Comparison of ENCODE assay signal across 28 cellular contexts in the genomic region with DNA sequence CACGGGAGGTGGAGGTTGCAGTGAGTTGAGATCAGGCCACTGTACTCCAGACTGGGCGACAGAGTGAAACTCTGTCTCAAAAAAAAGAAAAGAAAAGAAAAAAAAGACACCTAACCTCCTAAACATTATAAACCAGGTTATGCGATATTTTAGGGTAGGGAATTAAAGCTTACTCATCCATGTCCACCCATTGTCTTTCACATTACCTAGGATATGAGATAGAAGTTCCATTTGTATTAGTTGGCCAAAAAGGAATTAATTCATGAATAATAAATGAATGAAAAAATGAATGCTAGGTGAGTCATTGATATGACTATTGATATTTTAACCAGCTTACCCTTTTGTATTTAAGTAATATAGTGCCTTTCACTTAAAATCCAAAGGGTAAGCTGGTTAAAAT.
"Had no signal": no experiment of that assay in that cellular context is flagged by ENCODE, and none has a peak within 500 bp of the region (broad histone marks: within the 10 kb centered on the region; RNA-seq: fewer than 3 reads in every experiment).

No MANE protein-coding gene starts in this region.

- H3K9ac ChIP-seq: KMS-11 had no signal

- H3K9me3 ChIP-seq: MG63, Peyer's patch had no signal

- H3K4me2 ChIP-seq: KMS-11 had no signal

- H3K4me3 ChIP-seq: MG63, Peyer's patch had no signal

- H3K27me3 ChIP-seq: MG63, Peyer's patch had no signal

- H3K4me1 ChIP-seq: Peyer's patch had no signal

- H3K27ac ChIP-seq: KMS-11, Peyer's patch, VCaP had no signal

- H3K36me3 ChIP-seq: MG63, Peyer's patch had no signal

- ATAC-seq: activated T-helper 17 cell treated with anti-CD3 and anti-CD28 coated beads, Interleukin-2, amount 50 U/mL, for 72 hours; T-cell had no signal

- DNase-seq: activated CD4-positive, alpha-beta memory T cell treated with anti-CD3 and anti-CD28 coated beads for 36 hours; activated CD4-positive, alpha-beta T cell treated with anti-CD3 and anti-CD28 coated beads, Interleukin-2, amount 10 ng/mL, durations not matched to agents 7 days and 5 days; activated CD4-positive, CD25-positive, alpha-beta regulatory T cell; activated gamma-delta T cell; activated naive CD4-positive, alpha-beta T cell treated with anti-CD3 and anti-CD28 coated beads, Interleukin-2, amount 10 ng/mL, durations not matched to agents 7 days and 5 days; activated naive CD8-positive, alpha-beta T cell treated with anti-CD3 and anti-CD28 coated beads for 36 hours; activated T-cell treated with anti-CD3 and anti-CD28 coated beads for 4 hours; activated T-cell treated with anti-CD3 and anti-CD28 coated beads, Interleukin-2, amount 50 U/mL, for 48 hours; caudate nucleus; MG63; MV-4-11; NCI-H1092 treated with DMSO at 0.1 percent for 48 hours; NCI-H1417 treated with DMSO at 0.1 percent for 48 hours; NCI-H1694; NCI-H2029; NCI-H2107; NCI-H2171 treated with DMSO at 0.1 percent for 48 hours; NCI-H226; NCI-H526; NCI-H774; Peyer's patch; SHP77 treated with DMSO at 0.1 percent for 48 hours; T-cell; T-helper 2 cell; T1000 had no signal
